In the genomic region with DNA sequence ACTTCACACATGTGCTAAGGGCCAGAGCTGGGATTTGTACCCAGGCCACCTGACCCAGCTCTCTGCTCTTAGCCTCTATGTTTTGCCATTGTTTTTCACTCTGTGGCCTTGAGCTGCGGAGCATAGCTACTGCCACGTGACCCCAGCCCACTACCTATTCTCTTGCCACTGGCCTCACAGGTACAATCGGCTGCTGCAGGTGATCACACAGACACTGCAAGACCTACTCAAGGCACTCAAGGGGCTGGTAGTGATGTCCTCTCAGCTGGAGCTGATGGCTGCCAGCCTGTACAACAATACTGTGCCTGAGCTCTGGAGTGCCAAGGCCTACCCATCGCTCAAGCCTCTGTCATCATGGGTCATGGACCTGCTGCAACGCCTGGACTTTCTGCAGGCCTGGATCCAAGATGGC, we compare ENCODE assay signal across 1 cellular context.
TF ChIP-seq lines count a peak whose summit lies in the region.

No MANE protein-coding gene starts in this region.

TF ChIP-seq in GM12878, 131 proteins besides CTCF, POLR2A, EP300 and RAD21 (continued from another document):
- no peak for TF ChIP-seq STAT1 (conservative IDR thresholded peaks at IDR 0.05)
- TF ChIP-seq, protein P1, sequence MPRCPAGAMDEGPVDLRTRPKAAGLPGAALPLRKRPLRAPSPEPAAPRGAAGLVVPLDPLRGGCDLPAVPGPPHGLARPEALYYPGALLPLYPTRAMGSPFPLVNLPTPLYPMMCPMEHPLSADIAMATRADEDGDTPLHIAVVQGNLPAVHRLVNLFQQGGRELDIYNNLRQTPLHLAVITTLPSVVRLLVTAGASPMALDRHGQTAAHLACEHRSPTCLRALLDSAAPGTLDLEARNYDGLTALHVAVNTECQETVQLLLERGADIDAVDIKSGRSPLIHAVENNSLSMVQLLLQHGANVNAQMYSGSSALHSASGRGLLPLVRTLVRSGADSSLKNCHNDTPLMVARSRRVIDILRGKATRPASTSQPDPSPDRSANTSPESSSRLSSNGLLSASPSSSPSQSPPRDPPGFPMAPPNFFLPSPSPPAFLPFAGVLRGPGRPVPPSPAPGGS (IDR thresholded peaks at IDR 0.05; ENCODE audit: borderline replicate concordance, insufficient read depth, low read depth, low read length, poor library complexity, severe bottlenecking): no peak
- TF ChIP-seq NFXL1 (IDR thresholded peaks at IDR 0.05; ENCODE audit: borderline replicate concordance): no peak
- no peak for TF ChIP-seq POU2F2 (IDR thresholded peaks at IDR 0.05; ENCODE audit: borderline replicate concordance, low read depth, low read length)
TF ChIP-seq in GM12878: peak in this region for 0.
